Comparison of ENCODE assay signal across 10 cellular contexts in the genomic region with DNA sequence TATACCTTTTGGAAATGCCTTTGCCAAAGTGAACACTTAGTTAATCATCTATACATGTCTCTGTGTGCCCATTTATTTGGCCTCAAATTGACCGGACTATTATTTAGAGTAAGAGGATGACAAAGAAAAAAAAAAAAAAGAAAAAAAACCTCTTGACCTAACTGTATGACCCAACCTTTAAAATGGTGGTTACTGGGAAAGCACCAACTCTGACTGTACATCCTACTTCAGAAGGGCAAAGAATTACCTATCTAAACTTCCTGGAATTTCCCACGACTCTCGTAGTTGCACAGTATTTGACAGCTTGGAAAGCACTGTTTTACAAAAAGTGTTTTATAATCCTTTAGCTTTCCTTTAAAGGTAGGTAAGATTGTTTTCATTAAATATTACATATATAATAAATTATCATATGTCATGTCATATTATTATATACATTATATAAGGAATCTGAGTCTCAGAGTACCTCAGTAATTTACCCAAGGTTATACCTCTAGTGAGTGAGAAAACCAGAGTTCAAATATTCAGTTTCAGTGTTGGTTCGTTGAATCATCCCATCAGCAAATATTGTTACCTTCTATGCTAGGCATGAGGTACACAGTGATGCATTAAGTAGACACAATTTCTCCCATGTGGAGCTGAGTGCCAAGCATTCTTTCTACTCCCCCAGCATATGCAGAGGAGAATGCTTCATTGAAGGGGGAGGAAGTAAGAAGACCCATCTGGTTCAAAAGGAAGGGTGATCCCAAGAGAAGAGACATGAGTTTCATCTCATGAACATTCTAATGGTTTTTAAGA. TPM values are rescaled to one million over a fixed set of nuclear protein-coding genes. Genes with fewer than 3 reads are reported as not detected.
A peak's percentile ranks its signal among the peaks of the same experiment; 100 is the strongest.
DNase-seq lines count a peak whose midpoint lies in the region; ATAC-seq lines count a peak whose summit lies in the region.
"Had no signal": no experiment of that assay in that cellular context is flagged by ENCODE, and none has a peak within 500 bp of the region (broad histone marks: within the 10 kb centered on the region; RNA-seq: fewer than 3 reads in every experiment).

No MANE protein-coding gene starts in this region.

- H3K36me3 ChIP-seq in GM23248 (ENCODE audit: low read depth) = no peaks in the 10 kb centered on the region

- H3K27ac ChIP-seq in GM23248 = no peak overlapping the region

- peaks cover 86% of the 10 kb centered on the region for H3K36me3 Mint-ChIP-seq in activated T-helper 17 cell treated with anti-CD3 and anti-CD28 coated beads, Interleukin-2, amount 50 U/mL, for 72 hours (ENCODE audit: low read depth)
- H3K36me3 Mint-ChIP-seq in naive thymus-derived CD8-positive, alpha-beta T cell = peaks cover 3 to 4% (median 4%) of the 10 kb centered on the region in 3 donors

- peak overlapping the region; percentile 96 for H3K4me3 Mint-ChIP-seq in activated T-helper 17 cell treated with anti-CD3 and anti-CD28 coated beads, Interleukin-2, amount 50 U/mL, for 72 hours
- peak overlapping the region; percentile 38 to 84 (median 80) for H3K4me3 Mint-ChIP-seq in naive thymus-derived CD8-positive, alpha-beta T cell

- WGBS in GM23248 (ENCODE audit: low coverage in 1 of 2, low lambda C conversion rate in 2 of 2, missing lambda C conversion rate in 2 of 2), 2 experiments = 63 to 68% methylated on average over 4 of the region's 4 CpGs

- H3K9me3 ChIP-seq in GM23248 (ENCODE audit: low read depth) = no peaks in the 10 kb centered on the region

- POLR2A ChIA-PET in naive thymus-derived CD8-positive, alpha-beta T cell (lab: Charles Lee) = interaction anchor here (0.6 to 5.7 kb wide), 2 partner anchors 44 to 580 kb away, joined by 3 to 95 read pairs; no protein-coding TSS in a partner anchor

- no peaks in the 10 kb centered on the region for H4K20me1 ChIP-seq in GM23248 (ENCODE audit: insufficient read depth)

- no peaks in the 10 kb centered on the region for H3K4me1 ChIP-seq in GM23248 (ENCODE audit: insufficient read depth)

- in situ Hi-C loops in GM23248 (cut with MboI) = no loop called here

- H3K4me3 ChIP-seq in GM08714 (ENCODE audit: low read length) (peak overlapping the region; percentile 90), GM23248 (no peak overlapping the region)

- peak; percentile 61 for ATAC-seq in activated T-helper 17 cell treated with anti-CD3 and anti-CD28 coated beads, Interleukin-2, amount 50 U/mL, for 72 hours (replicated peaks)
- peak in 1 of 2 donors; percentile 36 for ATAC-seq in naive thymus-derived CD8-positive, alpha-beta T cell
- ATAC-seq: esophagus mucosa had no signal

- peaks cover 9% of the 10 kb centered on the region; the same call in 1 of the 2 replicates for H3F3A ChIP-seq in GM23248 (ENCODE audit: insufficient read depth)

- H3K9me3 Mint-ChIP-seq in activated T-helper 17 cell treated with anti-CD3 and anti-CD28 coated beads, Interleukin-2, amount 50 U/mL, for 72 hours = peaks cover 8% of the 10 kb centered on the region
- no peaks in the 10 kb centered on the region for H3K9me3 Mint-ChIP-seq in naive thymus-derived CD8-positive, alpha-beta T cell

- H3K4me1 Mint-ChIP-seq in activated T-helper 17 cell treated with anti-CD3 and anti-CD28 coated beads, Interleukin-2, amount 50 U/mL, for 72 hours = peaks cover 24% of the 10 kb centered on the region
- peaks cover 27 to 64% (median 58%) of the 10 kb centered on the region in 4 donors for H3K4me1 Mint-ChIP-seq in naive thymus-derived CD8-positive, alpha-beta T cell

- H3K9me2 ChIP-seq in GM23248 (ENCODE audit: insufficient read depth) = no peaks in the 10 kb centered on the region

- peak overlapping the region; percentile 100 for H3K27ac Mint-ChIP-seq in activated T-helper 17 cell treated with anti-CD3 and anti-CD28 coated beads, Interleukin-2, amount 50 U/mL, for 72 hours
- peak overlapping the region; percentile 41 to 97 (median 92) for H3K27ac Mint-ChIP-seq in naive thymus-derived CD8-positive, alpha-beta T cell

- H3K9ac ChIP-seq in GM23248 = no peak overlapping the region

- DNase-seq in GM23248 (no peak), middle frontal gyrus (ENCODE audit: extremely low spot score, low spot score) (no peak), NCI-H2227 treated with DMSO at 0.1 percent for 48 hours (lab: John Stamatoyannopoulos, UW) (no peak), NCI-H146 treated with DMSO at 0.1 percent for 48 hours (lab: John Stamatoyannopoulos, UW; ENCODE audit: unreplicated experiment) (no peak)
- no peak for DNase-seq in naive thymus-derived CD8-positive, alpha-beta T cell
- DNase-seq in effector CD4-positive, alpha-beta T cell = no peak
- DNase-seq: NCI-H2081 had no signal

- H2AFZ ChIP-seq in GM23248 = peak overlapping the region; percentile 30; the same call in 1 of the 2 replicates

- no peaks in the 10 kb centered on the region for H3K79me2 ChIP-seq in GM23248 (ENCODE audit: insufficient read depth)

- H3K27me3 Mint-ChIP-seq in activated T-helper 17 cell treated with anti-CD3 and anti-CD28 coated beads, Interleukin-2, amount 50 U/mL, for 72 hours = no peaks in the 10 kb centered on the region
- no peaks in the 10 kb centered on the region for H3K27me3 Mint-ChIP-seq in naive thymus-derived CD8-positive, alpha-beta T cell

- no peaks in the 10 kb centered on the region for H3K27me3 ChIP-seq in GM23248 (replicated peaks; ENCODE audit: insufficient read depth)

- no peak overlapping the region for H3K4me2 ChIP-seq in GM23248 (ENCODE audit: unreplicated experiment)

RNA-seq across cellular contexts. Expression of a gene that starts 5.0 kb away (rescaled TPM):
- 1.6 TPM in 1 of 2 replicates, not detected in the other for total RNA-seq in GM23248 (2014; rRNA removed; shearing (Covaris generic))
- polyA plus RNA-seq in GM23248 (2016; fragmentation: Nextera tagmentation; extraction: Ambion mirVana) = 1.0 and 1.2 TPM in 2 replicates
- total RNA-seq in activated T-helper 17 cell treated with anti-CD3 and anti-CD28 coated beads, Interleukin-2, amount 50 U/mL, for 72 hours = 10 to 100 TPM; 32.7 to 77.0 TPM
- 10 to 100 TPM; 18.7 to 19.7 TPM for total RNA-seq in naive thymus-derived CD8-positive, alpha-beta T cell
- 10 to 100 TPM; 19.6 to 27.4 (median 25.9) TPM for polyA plus RNA-seq in naive thymus-derived CD8-positive, alpha-beta T cell
- total RNA-seq: esophagus mucosa had no signal
